28 cellular contexts compared by ENCODE assay signal in genomic region chr7:84108119-84108518, GRCh38.
"Had no signal": no experiment of that assay in that cellular context is flagged by ENCODE, and none has a peak within 500 bp of the region (broad histone marks: within the 10 kb centered on the region; RNA-seq: fewer than 3 reads in every experiment).

No MANE protein-coding gene starts in this region.

- H3K4me2 ChIP-seq: hepatocyte had no signal

- H3K36me3 ChIP-seq: brain microvascular endothelial cell, esophagus squamous epithelium, gastroesophageal sphincter, heart right ventricle had no signal

- DNase-seq: activated CD4-positive, alpha-beta T cell treated with anti-CD3 and anti-CD28 coated beads for 1 hour; activated CD4-positive, alpha-beta T cell treated with anti-CD3 and anti-CD28 coated beads for 48 hours; activated CD4-positive, alpha-beta T cell treated with anti-CD3 and anti-CD28 coated beads, Interleukin-2, amount 50 U/mL, for 1 hour; activated CD4-positive, alpha-beta T cell treated with anti-CD3 and anti-CD28 coated beads, Interleukin-2, amount 50 U/mL, for 48 hours; activated CD8-positive, alpha-beta T cell treated with anti-CD3 and anti-CD28 coated beads for 36 hours; activated effector memory CD4-positive, alpha-beta T cell treated with Interleukin-2 at 50 U/mL for 16 hours; activated gamma-delta T cell treated with Interleukin-2 at 50 U/mL for 16 hours; activated naive CD4-positive, alpha-beta T cell treated with anti-CD3 and anti-CD28 coated beads, Interleukin-2, amount 50 U/mL, for 16 hours; activated naive CD4-positive, alpha-beta T cell treated with Interleukin-2 at 50 U/mL for 16 hours; activated T-cell treated with anti-CD3 and anti-CD28 coated beads, Interleukin-2, amount 50 U/mL, for 4 hours; amniotic stem cell; anterior cingulate cortex; brain microvascular endothelial cell; dorsolateral prefrontal cortex; effector CD4-positive, alpha-beta T cell; effector memory CD8-positive, alpha-beta T cell; esophagus squamous epithelium; foreskin melanocyte; heart right ventricle; T-helper 2 cell had no signal

- H3K36me3 Mint-ChIP-seq: activated naive CD8-positive, alpha-beta T cell had no signal

- H3K27ac ChIP-seq: brain microvascular endothelial cell, coronary artery, dorsolateral prefrontal cortex, epithelial cell of prostate, esophagus squamous epithelium, gastroesophageal sphincter, heart right ventricle, hepatocyte had no signal

- H3K4me3 Mint-ChIP-seq: activated CD8-positive, alpha-beta T cell treated with anti-CD3 and anti-CD28 coated beads for 36 hours; activated naive CD8-positive, alpha-beta T cell; activated T-cell treated with anti-CD3 and anti-CD28 coated beads, Interleukin-2, amount 50 U/mL, for 4 hours; activated T-helper 17 cell treated with anti-CD3 and anti-CD28 coated beads, Interleukin-2, amount 50 U/mL, for 72 hours; central memory CD8-positive, alpha-beta T cell; dendritic cell treated with granulocyte-macrophage colony-stimulating factor and Interleukin-4, amounts not matched to agents 40 ng/mL and 50 ng/mL, for 4 days; effector memory CD8-positive, alpha-beta T cell had no signal

- H3K4me3 ChIP-seq: coronary artery, dorsolateral prefrontal cortex, esophagus squamous epithelium, gastroesophageal sphincter, heart right ventricle, hepatocyte had no signal

- H3K9me3 Mint-ChIP-seq: activated CD8-positive, alpha-beta T cell treated with anti-CD3 and anti-CD28 coated beads for 36 hours; activated T-helper 17 cell treated with anti-CD3 and anti-CD28 coated beads, Interleukin-2, amount 50 U/mL, for 72 hours; dendritic cell treated with granulocyte-macrophage colony-stimulating factor and Interleukin-4, amounts not matched to agents 40 ng/mL and 50 ng/mL, for 4 days had no signal

- ATAC-seq: activated CD8-positive, alpha-beta T cell treated with anti-CD3 and anti-CD28 coated beads for 36 hours; activated T-cell treated with anti-CD3 and anti-CD28 coated beads, Interleukin-2, amount 50 U/mL, for 4 hours; activated T-helper 17 cell treated with anti-CD3 and anti-CD28 coated beads, Interleukin-2, amount 50 U/mL, for 72 hours; effector memory CD8-positive, alpha-beta T cell; gastroesophageal sphincter; heart right ventricle had no signal

- H3K4me1 Mint-ChIP-seq: activated T-helper 17 cell treated with anti-CD3 and anti-CD28 coated beads, Interleukin-2, amount 50 U/mL, for 72 hours; central memory CD8-positive, alpha-beta T cell had no signal

- H3K27me3 Mint-ChIP-seq: activated CD8-positive, alpha-beta T cell treated with anti-CD3 and anti-CD28 coated beads for 36 hours; activated naive CD8-positive, alpha-beta T cell; activated T-helper 17 cell treated with anti-CD3 and anti-CD28 coated beads, Interleukin-2, amount 50 U/mL, for 72 hours; central memory CD8-positive, alpha-beta T cell; dendritic cell treated with granulocyte-macrophage colony-stimulating factor and Interleukin-4, amounts not matched to agents 40 ng/mL and 50 ng/mL, for 4 days; effector memory CD8-positive, alpha-beta T cell had no signal

- H3K27me3 ChIP-seq: brain microvascular endothelial cell, dorsolateral prefrontal cortex, esophagus squamous epithelium, gastroesophageal sphincter, heart right ventricle, hepatocyte had no signal

- H3K27ac Mint-ChIP-seq: activated CD8-positive, alpha-beta T cell treated with anti-CD3 and anti-CD28 coated beads for 36 hours; activated naive CD8-positive, alpha-beta T cell; activated T-helper 17 cell treated with anti-CD3 and anti-CD28 coated beads, Interleukin-2, amount 50 U/mL, for 72 hours; dendritic cell treated with granulocyte-macrophage colony-stimulating factor and Interleukin-4, amounts not matched to agents 40 ng/mL and 50 ng/mL, for 4 days; effector memory CD8-positive, alpha-beta T cell had no signal

- H2AFZ ChIP-seq: hepatocyte had no signal

- H3K9me3 ChIP-seq: esophagus squamous epithelium, gastroesophageal sphincter, heart right ventricle had no signal
